ENCODE assay signal across 16 cellular contexts in genomic region chr10:132735341-132735775, GRCh38. TPM values are rescaled to one million over a fixed set of nuclear protein-coding genes. Genes with fewer than 3 reads are reported as not detected.
DNase-seq lines count a peak whose midpoint lies in the region; ATAC-seq lines count a peak whose summit lies in the region.
"Had no signal": no experiment of that assay in that cellular context is flagged by ENCODE, and none has a peak within 500 bp of the region (broad histone marks: within the 10 kb centered on the region; RNA-seq: fewer than 3 reads in every experiment).

No MANE protein-coding gene starts in this region.

- peaks cover 16 to 100% (median 92%) of the 10 kb centered on the region in 10 experiments for H3K4me1 ChIP-seq in BLaER1 treated with 17β-estradiol and CSF1 and Interleukin-3, amounts not matched to agents 10 nM and 100 nM
- H3K4me1 ChIP-seq: Peyer's patch had no signal

- peak overlapping the region; percentile 29 to 97 (median 83); a peak in 20 of 22 replicates for H3K4me2 ChIP-seq in BLaER1 treated with 17β-estradiol and CSF1 and Interleukin-3, amounts not matched to agents 10 nM and 100 nM

- peaks cover 0 to 58% (median 0%) of the 10 kb centered on the region in 11 experiments; a peak in 8 of 22 replicates for H3K36me3 ChIP-seq in BLaER1 treated with 17β-estradiol and CSF1 and Interleukin-3, amounts not matched to agents 10 nM and 100 nM

- intact Hi-C loops in posterior vena cava (cut with DNase I) = no loop called here

- peak overlapping the region in 6 of 11 experiments; percentile 5 to 65 (median 50); a peak in 9 of 22 replicates for H3K9ac ChIP-seq in BLaER1 treated with 17β-estradiol and CSF1 and Interleukin-3, amounts not matched to agents 10 nM and 100 nM

- DNase-seq in globus pallidus (ENCODE audit: low spot score) (peak; percentile 78), retina (peak; percentile 59), posterior vena cava (ENCODE audit: low spot score) (no peak), islet precursor cell (no peak)
- DNase-seq in stimulated activated naive CD8-positive, alpha-beta T cell treated with anti-CD3 and anti-CD28 coated beads, Interleukin-15, Interleukin-2, amounts not matched to agents 100 U/mL and 50 U/mL, for 24 hours = no peak
- DNase-seq in activated CD4-positive, alpha-beta T cell treated with anti-CD3 and anti-CD28 coated beads, Interleukin-2, amount 50 U/mL, for 48 hours = no peak
- DNase-seq: AML-193; CD8-positive, alpha-beta memory T cell; IMR-90; Kasumi-1; NCI-H2029; Peyer's patch; Right ventricle myocardium superior had no signal

- peaks cover 0 to 29% (median 5%) of the 10 kb centered on the region in 11 experiments; a peak in 11 of 22 replicates for H3K27me3 ChIP-seq in BLaER1 treated with 17β-estradiol and CSF1 and Interleukin-3, amounts not matched to agents 10 nM and 100 nM
- H3K27me3 ChIP-seq: Peyer's patch had no signal

- H3K9me3 ChIP-seq in BLaER1 treated with 17β-estradiol and CSF1 and Interleukin-3, amounts not matched to agents 10 nM and 100 nM (replicated peaks in 1 of 11) = no peaks in the 10 kb centered on the region
- H3K9me3 ChIP-seq: Peyer's patch had no signal

- peak overlapping the region in 4 of 11 experiments; percentile 46 to 68 (median 60); a peak in 8 of 22 replicates for H3K27ac ChIP-seq in BLaER1 treated with 17β-estradiol and CSF1 and Interleukin-3, amounts not matched to agents 10 nM and 100 nM
- peak overlapping the region; percentile 99 for H3K27ac ChIP-seq in angular gyrus (ENCODE audit: low read depth, low read length)
- H3K27ac ChIP-seq: Peyer's patch had no signal

- no peak for ATAC-seq in stimulated activated naive CD8-positive, alpha-beta T cell treated with anti-CD3 and anti-CD28 coated beads, Interleukin-15, Interleukin-2, amounts not matched to agents 100 U/mL and 50 U/mL, for 24 hours

- peaks cover 0 to 99% (median 89%) of the 10 kb centered on the region in 11 experiments; a peak in 20 of 22 replicates for H4K20me1 ChIP-seq in BLaER1 treated with 17β-estradiol and CSF1 and Interleukin-3, amounts not matched to agents 10 nM and 100 nM

- H3K4me3 ChIP-seq in BLaER1 treated with 17β-estradiol and CSF1 and Interleukin-3, amounts not matched to agents 10 nM and 100 nM = peak overlapping the region in 1 of 10 experiments; percentile 15; a peak in 3 of 20 replicates
- H3K4me3 ChIP-seq: Peyer's patch had no signal

RNA-seq across cellular contexts. Expression of gene NKX6-2, which starts 50.6 kb away (rescaled TPM):
- not detected for total RNA-seq in posterior vena cava
- total RNA-seq: CD8-positive, alpha-beta memory T cell; HT-29; IMR-90; Peyer's patch; Right ventricle myocardium superior had no signal

Comparison
In these comparisons a context has a peak if more than half of its experiments do, and no peak if none do; other contexts are left out.
1. DNase-seq: peak in globus pallidus (single experiment) and retina (single experiment); none in stimulated activated naive CD8-positive, alpha-beta T cell treated with anti-CD3 and anti-CD28 coated beads, Interleukin-15, Interleukin-2, amounts not matched to agents 100 U/mL and 50 U/mL, for 24 hours (single experiment), activated CD4-positive, alpha-beta T cell treated with anti-CD3 and anti-CD28 coated beads, Interleukin-2, amount 50 U/mL, for 48 hours (0 of 2), posterior vena cava (single experiment) and islet precursor cell (single experiment).